In genomic region chr16:18561727-18562314, GRCh38 we compare ENCODE assay signal across 8 cellular contexts. TPM values are rescaled to one million over a fixed set of nuclear protein-coding genes. Genes with fewer than 3 reads are reported as not detected.
DNase-seq lines count a peak whose midpoint lies in the region; ATAC-seq, FAIRE-seq and TF ChIP-seq lines count a peak whose summit lies in the region.
"Not testable (repeated sequence)": the region's sequence is repeated elsewhere in the genome, so short reads cannot be mapped to it uniquely, and the experiment has no call there.

A gene with protein sequence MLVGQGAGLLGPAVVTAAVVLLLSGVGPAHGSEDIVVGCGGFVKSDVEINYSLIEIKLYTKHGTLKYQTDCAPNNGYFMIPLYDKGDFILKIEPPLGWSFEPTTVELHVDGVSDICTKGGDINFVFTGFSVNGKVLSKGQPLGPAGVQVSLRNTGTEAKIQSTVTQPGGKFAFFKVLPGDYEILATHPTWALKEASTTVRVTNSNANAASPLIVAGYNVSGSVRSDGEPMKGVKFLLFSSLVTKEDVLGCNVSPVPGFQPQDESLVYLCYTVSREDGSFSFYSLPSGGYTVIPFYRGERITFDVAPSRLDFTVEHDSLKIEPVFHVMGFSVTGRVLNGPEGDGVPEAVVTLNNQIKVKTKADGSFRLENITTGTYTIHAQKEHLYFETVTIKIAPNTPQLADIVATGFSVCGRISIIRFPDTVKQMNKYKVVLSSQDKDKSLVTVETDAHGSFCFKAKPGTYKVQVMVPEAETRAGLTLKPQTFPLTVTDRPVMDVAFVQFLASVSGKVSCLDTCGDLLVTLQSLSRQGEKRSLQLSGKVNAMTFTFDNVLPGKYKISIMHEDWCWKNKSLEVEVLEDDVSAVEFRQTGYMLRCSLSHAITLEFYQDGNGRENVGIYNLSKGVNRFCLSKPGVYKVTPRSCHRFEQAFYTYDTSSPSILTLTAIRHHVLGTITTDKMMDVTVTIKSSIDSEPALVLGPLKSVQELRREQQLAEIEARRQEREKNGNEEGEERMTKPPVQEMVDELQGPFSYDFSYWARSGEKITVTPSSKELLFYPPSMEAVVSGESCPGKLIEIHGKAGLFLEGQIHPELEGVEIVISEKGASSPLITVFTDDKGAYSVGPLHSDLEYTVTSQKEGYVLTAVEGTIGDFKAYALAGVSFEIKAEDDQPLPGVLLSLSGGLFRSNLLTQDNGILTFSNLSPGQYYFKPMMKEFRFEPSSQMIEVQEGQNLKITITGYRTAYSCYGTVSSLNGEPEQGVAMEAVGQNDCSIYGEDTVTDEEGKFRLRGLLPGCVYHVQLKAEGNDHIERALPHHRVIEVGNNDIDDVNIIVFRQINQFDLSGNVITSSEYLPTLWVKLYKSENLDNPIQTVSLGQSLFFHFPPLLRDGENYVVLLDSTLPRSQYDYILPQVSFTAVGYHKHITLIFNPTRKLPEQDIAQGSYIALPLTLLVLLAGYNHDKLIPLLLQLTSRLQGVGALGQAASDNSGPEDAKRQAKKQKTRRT (minus strand): TSS chr16:18562097. CDS start chr16:18562040, 57 bp downstream.

- not testable (repeated sequence) for TF ChIP-seq CTCF in AG04449 (IDR thresholded peaks at IDR 0.05; ENCODE audit: insufficient read depth, low read length, missing control alignments); endothelial cell of umbilical vein (IDR thresholded peaks at IDR 0.05; ENCODE audit: extremely low read depth in 1 of 2, insufficient read depth in 1 of 2, low read depth in 1 of 2, low read length in 2 of 2)
- peak in 1 of 6 experiments; percentile 27 for TF ChIP-seq CTCF in Peyer's patch (IDR thresholded peaks at IDR 0.05)

- TF ChIP-seq POLR2A in Peyer's patch (IDR thresholded peaks at IDR 0.05); endothelial cell of umbilical vein (IDR thresholded peaks at IDR 0.05; ENCODE audit: low read depth, low read length): not testable (repeated sequence)

- H3K9me3 ChIP-seq in Peyer's patch; endothelial cell of umbilical vein (replicated peaks; ENCODE audit: control insufficient read depth, insufficient read depth, low read length); mononuclear cell (ENCODE audit: low read depth, low read length): not testable (repeated sequence)

- not testable (repeated sequence) for H3K9me3 Mint-ChIP-seq in activated T-cell treated with anti-CD3 and anti-CD28 coated beads, Interleukin-2, amount 50 U/mL, for 4 hours

- H3K4me3 ChIP-seq in AG04449 (ENCODE audit: low read depth, low read length) = peak within 1 kb of the TSS; percentile 51
- H3K4me3 ChIP-seq in Peyer's patch = peak within 1 kb of the TSS; percentile 60 to 68 (median 66)
- H3K4me3 ChIP-seq in endothelial cell of umbilical vein (replicated peaks in 1 of 3; ENCODE audit: insufficient read depth in 1 of 3, low read depth in 1 of 3, low read length in 3 of 3) = peak within 1 kb of the TSS; percentile 18 to 59 (median 45)
- H3K4me3 ChIP-seq in mononuclear cell (ENCODE audit: low read length) = peak within 1 kb of the TSS; percentile 39

- intact Hi-C loops in endothelial cell of umbilical vein (cut with micrococcal nuclease) = not testable (repeated sequence)

- H3K4me1 ChIP-seq in Peyer's patch; endothelial cell of umbilical vein (ENCODE audit: control insufficient read depth, extremely low read depth, insufficient read depth, low read length); mononuclear cell (ENCODE audit: insufficient read depth, low read length): not testable (repeated sequence)

- ATAC-seq in GM19351 (IDR thresholded peaks at IDR 0.05; ENCODE audit: unreplicated experiment) = peak; percentile 93
- ATAC-seq in HG03095 (IDR thresholded peaks at IDR 0.05; ENCODE audit: unreplicated experiment) = peak; percentile 92
- peak; percentile 96 to 97 for ATAC-seq in activated T-cell treated with anti-CD3 and anti-CD28 coated beads, Interleukin-2, amount 50 U/mL, for 4 hours

- BruUV-seq in endothelial cell of umbilical vein (replicated peaks; lab: Mats Ljungman, UMichigan) = TSS peak; percentile 49

- H4K20me1 ChIP-seq in endothelial cell of umbilical vein (replicated peaks; ENCODE audit: control insufficient read depth, extremely low read depth, insufficient read depth, low read length) = not testable (repeated sequence)

- not testable (repeated sequence) for H3K9me1 ChIP-seq in endothelial cell of umbilical vein (replicated peaks; ENCODE audit: control insufficient read depth, extremely low read depth, insufficient read depth, low read length)

- peak within 1 kb of the TSS; percentile 53 to 76 (median 66) for H3K27ac ChIP-seq in Peyer's patch
- not testable (repeated sequence) for H3K27ac ChIP-seq in endothelial cell of umbilical vein (ENCODE audit: insufficient read depth, low read depth, low read length)

- H3K27me3 ChIP-seq in Peyer's patch; endothelial cell of umbilical vein (ENCODE audit: control insufficient read depth in 2 of 2, insufficient read depth in 2 of 2, low read length in 2 of 2); mononuclear cell (ENCODE audit: insufficient read depth, low read length): not testable (repeated sequence)

- H3K27me3 Mint-ChIP-seq in activated T-cell treated with anti-CD3 and anti-CD28 coated beads, Interleukin-2, amount 50 U/mL, for 4 hours (ENCODE audit: low read depth) = not testable (repeated sequence)

- peak within 1 kb of the TSS; percentile 59 for H2AFZ ChIP-seq in endothelial cell of umbilical vein (ENCODE audit: low read depth, low read length)

- dilution Hi-C loops in endothelial cell of umbilical vein (cut with MboI; ENCODE audit: extremely low pct_ligation_motif_present, low sequenced_read_pairs) = not testable (repeated sequence)

- not testable (repeated sequence) for FAIRE-seq in endothelial cell of umbilical vein (lab: Jason Lieb, UNC)

- peak within 1 kb of the TSS; percentile 9 for H3K9ac ChIP-seq in endothelial cell of umbilical vein (replicated peaks; ENCODE audit: extremely low read depth, insufficient read depth, low read length)

- CTCF ChIA-PET in AG04449 (lab: Yijun Ruan, JAX); endothelial cell of umbilical vein (lab: Charles Lee): not testable (repeated sequence)

- not testable (repeated sequence) for DNase-seq in AG04449 (ENCODE audit: low read depth, low spot score)
- DNase-seq in Peyer's patch = peak; percentile 46 to 96 (median 80)
- DNase-seq in activated T-cell treated with anti-CD3 and anti-CD28 coated beads, Interleukin-2, amount 50 U/mL, for 4 hours = peak; percentile 87
- DNase-seq in endothelial cell of umbilical vein (ENCODE audit: low read depth, low spot score) = peak; percentile 23
- DNase-seq in stimulated activated CD4-positive, alpha-beta T cell treated with anti-CD3 and anti-CD28 coated beads, Interleukin-4, amount 100 ng/mL, for 1 hour = peak; percentile 89

- H3K4me1 Mint-ChIP-seq in activated T-cell treated with anti-CD3 and anti-CD28 coated beads, Interleukin-2, amount 50 U/mL, for 4 hours (ENCODE audit: low read depth) = peaks cover 12% of the 10 kb centered on the region

- H3K36me3 Mint-ChIP-seq in activated T-cell treated with anti-CD3 and anti-CD28 coated beads, Interleukin-2, amount 50 U/mL, for 4 hours (ENCODE audit: insufficient read depth) = not testable (repeated sequence)

- H3K4me2 ChIP-seq in endothelial cell of umbilical vein (ENCODE audit: insufficient read depth, low read length) = peak within 1 kb of the TSS; percentile 42

- POLR2A ChIA-PET in AG04449 (lab: Yijun Ruan, JAX); endothelial cell of umbilical vein (lab: Charles Lee): not testable (repeated sequence)

- H3K36me3 ChIP-seq in Peyer's patch; endothelial cell of umbilical vein (ENCODE audit: control insufficient read depth in 2 of 2, extremely low read depth in 1 of 2, insufficient read depth in 2 of 2, low read length in 2 of 2): not testable (repeated sequence)

- H3K79me2 ChIP-seq in endothelial cell of umbilical vein (ENCODE audit: control insufficient read depth, insufficient read depth, low read length) = not testable (repeated sequence)

- H3K4me3 Mint-ChIP-seq in activated T-cell treated with anti-CD3 and anti-CD28 coated beads, Interleukin-2, amount 50 U/mL, for 4 hours = peak within 1 kb of the TSS; percentile 71

RNA-seq across cellular contexts. Expression of the gene that starts here (rescaled TPM):
- 10 to 100 TPM; 32.2 to 92.5 (median 63.7) TPM for total RNA-seq in Peyer's patch
- total RNA-seq in activated T-cell treated with anti-CD3 and anti-CD28 coated beads, Interleukin-2, amount 50 U/mL, for 4 hours = 100 to 1,000 TPM; 130 to 135 (median 134) TPM
- 155 and 219 TPM in 2 replicates for total RNA-seq in endothelial cell of umbilical vein
- polyA plus RNA-seq in endothelial cell of umbilical vein = 223 and 235 TPM in 2 replicates
- polyA plus RNA-seq in endothelial cell of umbilical vein (2011; cell fraction: cytosol; rRNA removed) = 216 and 223 TPM in 2 replicates
- 215 and 217 TPM in 2 replicates for polyA plus RNA-seq in endothelial cell of umbilical vein (2011; cell fraction: nucleus; rRNA removed)
- polyA plus RNA-seq in endothelial cell of umbilical vein (2012) = 161 and 209 TPM in 2 replicates
- 165 and 237 TPM in 2 replicates for polyA minus RNA-seq in endothelial cell of umbilical vein
- 67.1 TPM for polyA minus RNA-seq in endothelial cell of umbilical vein (2011; cell fraction: cytosol; rRNA and poly(A)+ RNA removed)
- 66.8 and 83.6 TPM in 2 replicates for polyA minus RNA-seq in endothelial cell of umbilical vein (2011; cell fraction: nucleus; rRNA and poly(A)+ RNA removed)
- 42.9 TPM for total RNA-seq in mononuclear cell
